Comparison of ENCODE assay signal across 19 cellular contexts in the genomic region with DNA sequence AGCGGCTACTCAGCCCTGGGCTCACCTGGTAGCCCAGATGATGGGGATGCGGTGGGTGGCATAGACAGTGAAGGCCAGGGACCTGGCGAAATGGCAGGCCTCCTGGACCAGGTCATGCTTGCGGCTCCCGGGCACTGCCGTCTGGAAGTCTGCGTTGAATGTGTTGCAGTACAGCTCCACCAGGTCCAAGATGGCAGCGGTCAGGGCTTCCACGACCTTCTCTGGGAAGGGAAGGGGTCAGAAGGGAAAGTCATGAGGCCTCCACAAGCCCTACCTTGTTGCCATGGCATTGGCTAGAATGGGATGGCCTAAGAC.
"Had no signal": no experiment of that assay in that cellular context is flagged by ENCODE, and none has a peak within 500 bp of the region (broad histone marks: within the 10 kb centered on the region; RNA-seq: fewer than 3 reads in every experiment).

No MANE protein-coding gene starts in this region.

- H3K27me3 ChIP-seq: colonic mucosa, gastrocnemius medialis, hepatocyte had no signal

- H3K4me3 ChIP-seq: colonic mucosa, gastrocnemius medialis, hepatocyte, lower lobe of right lung, prostate gland, thoracic aorta had no signal

- H3K9me3 Mint-ChIP-seq: activated naive CD8-positive, alpha-beta T cell treated with anti-CD3 and anti-CD28 coated beads, Interleukin-2, amount 10 ng/mL, durations not matched to agents 7 days and 5 days; activated T-cell treated with anti-CD3 and anti-CD28 coated beads, Interleukin-2, amount 50 U/mL, for 4 hours had no signal

- ATAC-seq: activated T-cell treated with anti-CD3 and anti-CD28 coated beads, Interleukin-2, amount 50 U/mL, for 4 hours; gastrocnemius medialis; lower lobe of right lung; naive thymus-derived CD4-positive, alpha-beta T cell; sciatic nerve; SK-N-SH treated with all-trans-retinoic acid at 6 μM for 48 hours; stimulated activated naive CD8-positive, alpha-beta T cell treated with anti-CD3 and anti-CD28 coated beads, Interleukin-15, Interleukin-2, amounts not matched to agents 100 U/mL and 50 U/mL, for 24 hours had no signal

- H3K4me3 Mint-ChIP-seq: activated naive CD8-positive, alpha-beta T cell treated with anti-CD3 and anti-CD28 coated beads, Interleukin-2, amount 10 ng/mL, durations not matched to agents 7 days and 5 days; activated T-cell treated with anti-CD3 and anti-CD28 coated beads, Interleukin-2, amount 50 U/mL, for 4 hours; naive thymus-derived CD4-positive, alpha-beta T cell had no signal

- DNase-seq: activated CD4-positive, alpha-beta T cell treated with anti-CD3 and anti-CD28 coated beads, Interleukin-2, amount 50 U/mL, for 1 hour; activated CD4-positive, CD25-positive, alpha-beta regulatory T cell; activated gamma-delta T cell; activated naive CD8-positive, alpha-beta T cell treated with anti-CD3 and anti-CD28 coated beads, Interleukin-2, amount 10 ng/mL, durations not matched to agents 7 days and 5 days; activated T-cell treated with anti-CD3 and anti-CD28 coated beads, Interleukin-2, amount 50 U/mL, for 4 hours; colonic mucosa; effector CD8-positive, alpha-beta T cell; gastrocnemius medialis; lower lobe of right lung; naive thymus-derived CD4-positive, alpha-beta T cell; occipital lobe; stimulated activated CD4-positive, alpha-beta T cell treated with anti-CD3 and anti-CD28 coated beads, Interleukin-2, amount 100 ng/mL, for 24 hours; stimulated activated naive CD8-positive, alpha-beta T cell treated with anti-CD3 and anti-CD28 coated beads, Interleukin-15, Interleukin-2, amounts not matched to agents 100 U/mL and 50 U/mL, for 24 hours had no signal

- H3K4me1 ChIP-seq: prostate gland had no signal

- H3K27me3 Mint-ChIP-seq: activated naive CD8-positive, alpha-beta T cell treated with anti-CD3 and anti-CD28 coated beads, Interleukin-2, amount 10 ng/mL, durations not matched to agents 7 days and 5 days; naive thymus-derived CD4-positive, alpha-beta T cell had no signal

- H3K27ac ChIP-seq: colonic mucosa, epithelial cell of prostate, lower lobe of right lung, prostate gland, thoracic aorta had no signal

- H3K27ac Mint-ChIP-seq: activated naive CD8-positive, alpha-beta T cell treated with anti-CD3 and anti-CD28 coated beads, Interleukin-2, amount 10 ng/mL, durations not matched to agents 7 days and 5 days had no signal

- H3K9me3 ChIP-seq: colonic mucosa, gastrocnemius medialis, lower lobe of right lung, prostate gland, thoracic aorta had no signal
